In genomic region chr22:48746789-48747425, GRCh38 we compare ENCODE assay signal across 1 cellular context.
TF ChIP-seq lines count a peak whose summit lies in the region.

No MANE protein-coding gene starts in this region.

TF ChIP-seq in IMR-90, 13 proteins besides CTCF, POLR2A, EP300 and RAD21:
- no peak for TF ChIP-seq CEBPB (IDR thresholded peaks at IDR 0.05; ENCODE audit: low read depth, low read length)
- TF ChIP-seq MAFK (IDR thresholded peaks at IDR 0.05; ENCODE audit: low read depth, low read length), result no peak
- TF ChIP-seq MAZ (IDR thresholded peaks at IDR 0.05; ENCODE audit: borderline replicate concordance, low read depth, low read length), result no peak
